1 cellular context compared by ENCODE assay signal in the genomic region with DNA sequence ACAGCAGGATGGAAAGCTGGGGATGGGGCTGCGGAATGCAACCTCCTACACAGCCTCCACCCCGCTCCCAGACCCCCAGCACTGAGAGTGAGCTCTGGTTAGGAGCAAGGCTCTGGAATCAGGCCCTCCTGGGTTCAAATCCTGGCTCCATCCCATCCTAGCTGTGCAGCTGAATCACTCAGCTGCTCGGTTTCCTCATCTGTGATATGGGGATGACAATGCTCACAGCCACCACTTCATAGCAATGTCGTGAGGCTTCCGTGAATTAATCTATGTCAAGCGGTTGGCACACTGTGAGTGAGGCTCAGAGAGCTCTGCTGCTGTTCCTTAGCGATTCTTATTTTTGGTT.
TF ChIP-seq lines count a peak whose summit lies in the region.

No MANE protein-coding gene starts in this region.

TF ChIP-seq in HepG2, 621 proteins besides CTCF, POLR2A, EP300 and RAD21:
- TF ChIP-seq MLLT10 (CRISPR knock-in tag; IDR thresholded peaks at IDR 0.05) (no peak), ZNF816 (CRISPR knock-in tag; IDR thresholded peaks at IDR 0.05; ENCODE audit: borderline replicate concordance) (no peak), HNF4G (IDR thresholded peaks at IDR 0.05; ENCODE audit: borderline replicate concordance, low read depth, low read length) (no peak), HNF4G (CRISPR knock-in tag; IDR thresholded peaks at IDR 0.05; ENCODE audit: borderline replicate concordance, low read depth) (no peak), HOXA9 (CRISPR knock-in tag; IDR thresholded peaks at IDR 0.05; ENCODE audit: borderline replicate concordance) (no peak), ZFP36L1 (CRISPR knock-in tag; IDR thresholded peaks at IDR 0.05) (no peak)
- TF ChIP-seq, protein P1, sequence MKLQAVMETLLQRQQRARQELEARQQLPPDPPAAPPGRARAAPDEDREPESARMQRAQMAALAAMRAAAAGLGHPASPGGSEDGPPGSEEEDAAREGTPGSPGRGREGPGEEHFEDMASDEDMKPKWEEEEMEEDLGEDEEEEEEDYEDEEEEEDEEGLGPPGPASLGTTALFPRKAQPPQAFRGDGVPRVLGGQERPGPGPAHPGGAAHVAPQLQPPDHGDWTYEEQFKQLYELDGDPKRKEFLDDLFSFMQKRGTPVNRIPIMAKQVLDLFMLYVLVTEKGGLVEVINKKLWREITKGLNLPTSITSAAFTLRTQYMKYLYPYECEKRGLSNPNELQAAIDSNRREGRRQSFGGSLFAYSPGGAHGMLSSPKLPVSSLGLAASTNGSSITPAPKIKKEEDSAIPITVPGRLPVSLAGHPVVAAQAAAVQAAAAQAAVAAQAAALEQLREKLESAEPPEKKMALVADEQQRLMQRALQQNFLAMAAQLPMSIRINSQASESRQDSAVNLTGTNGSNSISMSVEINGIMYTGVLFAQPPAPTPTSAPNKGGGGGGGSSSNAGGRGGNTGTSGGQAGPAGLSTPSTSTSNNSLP (IDR thresholded peaks at IDR 0.05; ENCODE audit: low read depth, low read length) = no peak
- TF ChIP-seq, protein P2, sequence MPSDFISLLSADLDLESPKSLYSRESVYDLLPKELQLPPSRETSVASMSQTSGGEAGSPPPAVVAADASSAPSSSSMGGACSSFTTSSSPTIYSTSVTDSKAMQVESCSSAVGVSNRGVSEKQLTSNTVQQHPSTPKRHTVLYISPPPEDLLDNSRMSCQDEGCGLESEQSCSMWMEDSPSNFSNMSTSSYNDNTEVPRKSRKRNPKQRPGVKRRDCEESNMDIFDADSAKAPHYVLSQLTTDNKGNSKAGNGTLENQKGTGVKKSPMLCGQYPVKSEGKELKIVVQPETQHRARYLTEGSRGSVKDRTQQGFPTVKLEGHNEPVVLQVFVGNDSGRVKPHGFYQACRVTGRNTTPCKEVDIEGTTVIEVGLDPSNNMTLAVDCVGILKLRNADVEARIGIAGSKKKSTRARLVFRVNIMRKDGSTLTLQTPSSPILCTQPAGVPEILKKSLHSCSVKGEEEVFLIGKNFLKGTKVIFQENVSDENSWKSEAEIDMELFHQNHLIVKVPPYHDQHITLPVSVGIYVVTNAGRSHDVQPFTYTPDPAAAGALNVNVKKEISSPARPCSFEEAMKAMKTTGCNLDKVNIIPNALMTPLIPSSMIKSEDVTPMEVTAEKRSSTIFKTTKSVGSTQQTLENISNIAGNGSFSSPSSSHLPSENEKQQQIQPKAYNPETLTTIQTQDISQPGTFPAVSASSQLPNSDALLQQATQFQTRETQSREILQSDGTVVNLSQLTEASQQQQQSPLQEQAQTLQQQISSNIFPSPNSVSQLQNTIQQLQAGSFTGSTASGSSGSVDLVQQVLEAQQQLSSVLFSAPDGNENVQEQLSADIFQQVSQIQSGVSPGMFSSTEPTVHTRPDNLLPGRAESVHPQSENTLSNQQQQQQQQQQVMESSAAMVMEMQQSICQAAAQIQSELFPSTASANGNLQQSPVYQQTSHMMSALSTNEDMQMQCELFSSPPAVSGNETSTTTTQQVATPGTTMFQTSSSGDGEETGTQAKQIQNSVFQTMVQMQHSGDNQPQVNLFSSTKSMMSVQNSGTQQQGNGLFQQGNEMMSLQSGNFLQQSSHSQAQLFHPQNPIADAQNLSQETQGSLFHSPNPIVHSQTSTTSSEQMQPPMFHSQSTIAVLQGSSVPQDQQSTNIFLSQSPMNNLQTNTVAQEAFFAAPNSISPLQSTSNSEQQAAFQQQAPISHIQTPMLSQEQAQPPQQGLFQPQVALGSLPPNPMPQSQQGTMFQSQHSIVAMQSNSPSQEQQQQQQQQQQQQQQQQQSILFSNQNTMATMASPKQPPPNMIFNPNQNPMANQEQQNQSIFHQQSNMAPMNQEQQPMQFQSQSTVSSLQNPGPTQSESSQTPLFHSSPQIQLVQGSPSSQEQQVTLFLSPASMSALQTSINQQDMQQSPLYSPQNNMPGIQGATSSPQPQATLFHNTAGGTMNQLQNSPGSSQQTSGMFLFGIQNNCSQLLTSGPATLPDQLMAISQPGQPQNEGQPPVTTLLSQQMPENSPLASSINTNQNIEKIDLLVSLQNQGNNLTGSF (CRISPR knock-in tag; IDR thresholded peaks at IDR 0.05) = no peak
- TF ChIP-seq, protein P3, sequence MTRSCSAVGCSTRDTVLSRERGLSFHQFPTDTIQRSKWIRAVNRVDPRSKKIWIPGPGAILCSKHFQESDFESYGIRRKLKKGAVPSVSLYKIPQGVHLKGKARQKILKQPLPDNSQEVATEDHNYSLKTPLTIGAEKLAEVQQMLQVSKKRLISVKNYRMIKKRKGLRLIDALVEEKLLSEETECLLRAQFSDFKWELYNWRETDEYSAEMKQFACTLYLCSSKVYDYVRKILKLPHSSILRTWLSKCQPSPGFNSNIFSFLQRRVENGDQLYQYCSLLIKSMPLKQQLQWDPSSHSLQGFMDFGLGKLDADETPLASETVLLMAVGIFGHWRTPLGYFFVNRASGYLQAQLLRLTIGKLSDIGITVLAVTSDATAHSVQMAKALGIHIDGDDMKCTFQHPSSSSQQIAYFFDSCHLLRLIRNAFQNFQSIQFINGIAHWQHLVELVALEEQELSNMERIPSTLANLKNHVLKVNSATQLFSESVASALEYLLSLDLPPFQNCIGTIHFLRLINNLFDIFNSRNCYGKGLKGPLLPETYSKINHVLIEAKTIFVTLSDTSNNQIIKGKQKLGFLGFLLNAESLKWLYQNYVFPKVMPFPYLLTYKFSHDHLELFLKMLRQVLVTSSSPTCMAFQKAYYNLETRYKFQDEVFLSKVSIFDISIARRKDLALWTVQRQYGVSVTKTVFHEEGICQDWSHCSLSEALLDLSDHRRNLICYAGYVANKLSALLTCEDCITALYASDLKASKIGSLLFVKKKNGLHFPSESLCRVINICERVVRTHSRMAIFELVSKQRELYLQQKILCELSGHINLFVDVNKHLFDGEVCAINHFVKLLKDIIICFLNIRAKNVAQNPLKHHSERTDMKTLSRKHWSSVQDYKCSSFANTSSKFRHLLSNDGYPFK (CRISPR knock-in tag; IDR thresholded peaks at IDR 0.05; ENCODE audit: borderline replicate concordance) = no peak
- TF ChIP-seq, protein P4, sequence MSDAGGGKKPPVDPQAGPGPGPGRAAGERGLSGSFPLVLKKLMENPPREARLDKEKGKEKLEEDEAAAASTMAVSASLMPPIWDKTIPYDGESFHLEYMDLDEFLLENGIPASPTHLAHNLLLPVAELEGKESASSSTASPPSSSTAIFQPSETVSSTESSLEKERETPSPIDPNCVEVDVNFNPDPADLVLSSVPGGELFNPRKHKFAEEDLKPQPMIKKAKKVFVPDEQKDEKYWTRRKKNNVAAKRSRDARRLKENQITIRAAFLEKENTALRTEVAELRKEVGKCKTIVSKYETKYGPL (CRISPR knock-in tag; IDR thresholded peaks at IDR 0.05) = no peak
